In genomic region chr6:14798594-14798982, GRCh38 we compare ENCODE assay signal across 19 cellular contexts.
"Had no signal": no experiment of that assay in that cellular context is flagged by ENCODE, and none has a peak within 500 bp of the region (broad histone marks: within the 10 kb centered on the region; RNA-seq: fewer than 3 reads in every experiment).

No MANE protein-coding gene starts in this region.

- H3K9me3 ChIP-seq: lower lobe of right lung, tibial artery had no signal

- ATAC-seq: activated naive CD4-positive, alpha-beta T cell treated with anti-CD3 and anti-CD28 coated beads, Interleukin-2, amount 50 U/mL, for 72 hours; left lobe of liver; lower lobe of right lung; naive thymus-derived CD4-positive, alpha-beta T cell; stimulated activated naive CD8-positive, alpha-beta T cell treated with anti-CD3 and anti-CD28 coated beads, Interleukin-15, Interleukin-2, amounts not matched to agents 100 U/mL and 50 U/mL, for 24 hours; T-helper 17 cell had no signal

- H2AFZ ChIP-seq: hepatocyte had no signal

- H3K36me3 ChIP-seq: lower lobe of right lung, tibial artery had no signal

- H3K4me3 ChIP-seq: hepatocyte, lower lobe of right lung, tibial artery had no signal

- H3K4me1 ChIP-seq: lower lobe of right lung, tibial artery had no signal

- H3K27ac ChIP-seq: hepatocyte, lower lobe of right lung, tibial artery had no signal

- H3K4me3 Mint-ChIP-seq: activated CD4-positive, alpha-beta memory T cell treated with anti-CD3 and anti-CD28 coated beads for 36 hours; brain; immature natural killer cell; naive thymus-derived CD4-positive, alpha-beta T cell; T-helper 17 cell had no signal

- H3K79me2 ChIP-seq: hepatocyte had no signal

- DNase-seq: activated CD4-positive, alpha-beta memory T cell treated with anti-CD3 and anti-CD28 coated beads for 36 hours; activated CD4-positive, alpha-beta T cell treated with anti-CD3 and anti-CD28 coated beads for 48 hours; activated gamma-delta T cell treated with Interleukin-2 at 50 U/mL for 16 hours; activated T-cell treated with anti-CD3 and anti-CD28 coated beads for 4 hours; aorta; effector CD4-positive, alpha-beta T cell; foreskin melanocyte; immature natural killer cell; lower lobe of right lung; naive thymus-derived CD4-positive, alpha-beta T cell; stimulated activated CD4-positive, alpha-beta T cell treated with anti-CD3 and anti-CD28 coated beads, Interleukin-2, amount 100 ng/mL, for 48 hours; stimulated activated naive CD8-positive, alpha-beta T cell treated with anti-CD3 and anti-CD28 coated beads, Interleukin-15, Interleukin-2, amounts not matched to agents 100 U/mL and 50 U/mL, for 24 hours; T-helper 17 cell; tibial artery had no signal

- H3K27ac Mint-ChIP-seq: activated CD4-positive, alpha-beta memory T cell treated with anti-CD3 and anti-CD28 coated beads for 36 hours; immature natural killer cell; naive thymus-derived CD4-positive, alpha-beta T cell; progenitor cell of endocrine pancreas; T-helper 17 cell had no signal

- H3K27me3 ChIP-seq: hepatocyte, tibial artery had no signal

- H3K36me3 Mint-ChIP-seq: activated CD4-positive, alpha-beta memory T cell treated with anti-CD3 and anti-CD28 coated beads for 36 hours; brain had no signal

- H3K4me2 ChIP-seq: hepatocyte had no signal

- H3K9me3 Mint-ChIP-seq: activated CD4-positive, alpha-beta memory T cell treated with anti-CD3 and anti-CD28 coated beads for 36 hours had no signal
